Comparison of ENCODE assay signal across 1 cellular context in the genomic region with DNA sequence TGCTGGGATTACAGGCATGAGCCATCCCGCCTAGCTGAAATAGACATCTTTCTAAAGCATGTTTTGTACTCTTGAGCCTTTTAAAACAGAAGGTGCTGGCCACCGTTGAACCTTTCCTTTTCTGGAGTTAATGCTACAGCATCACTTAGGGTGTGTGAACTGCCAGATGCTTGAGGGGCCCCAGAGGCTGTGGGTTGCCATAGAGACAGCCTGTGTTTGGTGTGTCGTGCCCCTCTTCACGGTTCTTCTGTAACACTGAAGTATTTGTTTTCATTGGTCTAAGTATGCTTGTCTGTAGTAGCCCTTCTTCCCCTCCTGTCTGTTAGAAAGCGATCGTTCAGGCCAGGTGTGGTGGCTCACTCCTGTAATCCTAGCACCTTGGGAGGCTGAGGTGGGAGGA.
TF ChIP-seq lines count a peak whose summit lies in the region.

No MANE protein-coding gene starts in this region.

TF ChIP-seq in WTC11, 78 proteins besides CTCF, POLR2A, EP300 and RAD21 (continued from another document):
- TF ChIP-seq, protein P1, sequence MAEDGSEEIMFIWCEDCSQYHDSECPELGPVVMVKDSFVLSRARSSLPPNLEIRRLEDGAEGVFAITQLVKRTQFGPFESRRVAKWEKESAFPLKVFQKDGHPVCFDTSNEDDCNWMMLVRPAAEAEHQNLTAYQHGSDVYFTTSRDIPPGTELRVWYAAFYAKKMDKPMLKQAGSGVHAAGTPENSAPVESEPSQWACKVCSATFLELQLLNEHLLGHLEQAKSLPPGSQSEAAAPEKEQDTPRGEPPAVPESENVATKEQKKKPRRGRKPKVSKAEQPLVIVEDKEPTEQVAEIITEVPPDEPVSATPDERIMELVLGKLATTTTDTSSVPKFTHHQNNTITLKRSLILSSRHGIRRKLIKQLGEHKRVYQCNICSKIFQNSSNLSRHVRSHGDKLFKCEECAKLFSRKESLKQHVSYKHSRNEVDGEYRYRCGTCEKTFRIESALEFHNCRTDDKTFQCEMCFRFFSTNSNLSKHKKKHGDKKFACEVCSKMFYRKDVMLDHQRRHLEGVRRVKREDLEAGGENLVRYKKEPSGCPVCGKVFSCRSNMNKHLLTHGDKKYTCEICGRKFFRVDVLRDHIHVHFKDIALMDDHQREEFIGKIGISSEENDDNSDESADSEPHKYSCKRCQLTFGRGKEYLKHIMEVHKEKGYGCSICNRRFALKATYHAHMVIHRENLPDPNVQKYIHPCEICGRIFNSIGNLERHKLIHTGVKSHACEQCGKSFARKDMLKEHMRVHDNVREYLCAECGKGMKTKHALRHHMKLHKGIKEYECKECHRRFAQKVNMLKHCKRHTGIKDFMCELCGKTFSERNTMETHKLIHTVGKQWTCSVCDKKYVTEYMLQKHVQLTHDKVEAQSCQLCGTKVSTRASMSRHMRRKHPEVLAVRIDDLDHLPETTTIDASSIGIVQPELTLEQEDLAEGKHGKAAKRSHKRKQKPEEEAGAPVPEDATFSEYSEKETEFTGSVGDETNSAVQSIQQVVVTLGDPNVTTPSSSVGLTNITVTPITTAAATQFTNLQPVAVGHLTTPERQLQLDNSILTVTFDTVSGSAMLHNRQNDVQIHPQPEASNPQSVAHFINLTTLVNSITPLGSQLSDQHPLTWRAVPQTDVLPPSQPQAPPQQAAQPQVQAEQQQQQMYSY (CRISPR knock-in tag; IDR thresholded peaks at IDR 0.05): no peak
- TF ChIP-seq CBFB (CRISPR knock-in tag; IDR thresholded peaks at IDR 0.05; ENCODE audit: low read depth) (no peak), ELF4 (CRISPR knock-in tag; IDR thresholded peaks at IDR 0.05; ENCODE audit: low read depth) (no peak), EMX1 (CRISPR knock-in tag; IDR thresholded peaks at IDR 0.05) (no peak), NR2C2 (CRISPR knock-in tag; IDR thresholded peaks at IDR 0.05) (no peak), CREM (CRISPR knock-in tag; IDR thresholded peaks at IDR 0.05) (no peak), TEAD4 (CRISPR knock-in tag; IDR thresholded peaks at IDR 0.05) (no peak), JUN (CRISPR knock-in tag; IDR thresholded peaks at IDR 0.05) (no peak), ZNF423 (CRISPR knock-in tag; IDR thresholded peaks at IDR 0.05) (no peak), NFE2L1 (CRISPR knock-in tag; IDR thresholded peaks at IDR 0.05) (no peak), KAT7 (CRISPR knock-in tag; IDR thresholded peaks at IDR 0.05; ENCODE audit: borderline replicate concordance) (no peak)
- TF ChIP-seq, protein P2, sequence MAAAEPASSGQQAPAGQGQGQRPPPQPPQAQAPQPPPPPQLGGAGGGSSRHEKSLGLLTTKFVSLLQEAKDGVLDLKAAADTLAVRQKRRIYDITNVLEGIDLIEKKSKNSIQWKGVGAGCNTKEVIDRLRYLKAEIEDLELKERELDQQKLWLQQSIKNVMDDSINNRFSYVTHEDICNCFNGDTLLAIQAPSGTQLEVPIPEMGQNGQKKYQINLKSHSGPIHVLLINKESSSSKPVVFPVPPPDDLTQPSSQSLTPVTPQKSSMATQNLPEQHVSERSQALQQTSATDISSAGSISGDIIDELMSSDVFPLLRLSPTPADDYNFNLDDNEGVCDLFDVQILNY (CRISPR knock-in tag; IDR thresholded peaks at IDR 0.05): no peak
- TF ChIP-seq, protein P3, sequence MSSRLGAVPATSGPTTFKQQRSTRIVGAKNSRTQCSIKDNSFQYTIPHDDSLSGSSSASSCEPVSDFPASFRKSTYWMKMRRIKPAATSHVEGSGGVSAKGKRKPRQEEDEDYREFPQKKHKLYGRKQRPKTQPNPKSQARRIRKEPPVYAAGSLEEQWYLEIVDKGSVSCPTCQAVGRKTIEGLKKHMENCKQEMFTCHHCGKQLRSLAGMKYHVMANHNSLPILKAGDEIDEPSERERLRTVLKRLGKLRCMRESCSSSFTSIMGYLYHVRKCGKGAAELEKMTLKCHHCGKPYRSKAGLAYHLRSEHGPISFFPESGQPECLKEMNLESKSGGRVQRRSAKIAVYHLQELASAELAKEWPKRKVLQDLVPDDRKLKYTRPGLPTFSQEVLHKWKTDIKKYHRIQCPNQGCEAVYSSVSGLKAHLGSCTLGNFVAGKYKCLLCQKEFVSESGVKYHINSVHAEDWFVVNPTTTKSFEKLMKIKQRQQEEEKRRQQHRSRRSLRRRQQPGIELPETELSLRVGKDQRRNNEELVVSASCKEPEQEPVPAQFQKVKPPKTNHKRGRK (CRISPR knock-in tag; IDR thresholded peaks at IDR 0.05; ENCODE audit: borderline replicate concordance): no peak
- TF ChIP-seq, protein P4, sequence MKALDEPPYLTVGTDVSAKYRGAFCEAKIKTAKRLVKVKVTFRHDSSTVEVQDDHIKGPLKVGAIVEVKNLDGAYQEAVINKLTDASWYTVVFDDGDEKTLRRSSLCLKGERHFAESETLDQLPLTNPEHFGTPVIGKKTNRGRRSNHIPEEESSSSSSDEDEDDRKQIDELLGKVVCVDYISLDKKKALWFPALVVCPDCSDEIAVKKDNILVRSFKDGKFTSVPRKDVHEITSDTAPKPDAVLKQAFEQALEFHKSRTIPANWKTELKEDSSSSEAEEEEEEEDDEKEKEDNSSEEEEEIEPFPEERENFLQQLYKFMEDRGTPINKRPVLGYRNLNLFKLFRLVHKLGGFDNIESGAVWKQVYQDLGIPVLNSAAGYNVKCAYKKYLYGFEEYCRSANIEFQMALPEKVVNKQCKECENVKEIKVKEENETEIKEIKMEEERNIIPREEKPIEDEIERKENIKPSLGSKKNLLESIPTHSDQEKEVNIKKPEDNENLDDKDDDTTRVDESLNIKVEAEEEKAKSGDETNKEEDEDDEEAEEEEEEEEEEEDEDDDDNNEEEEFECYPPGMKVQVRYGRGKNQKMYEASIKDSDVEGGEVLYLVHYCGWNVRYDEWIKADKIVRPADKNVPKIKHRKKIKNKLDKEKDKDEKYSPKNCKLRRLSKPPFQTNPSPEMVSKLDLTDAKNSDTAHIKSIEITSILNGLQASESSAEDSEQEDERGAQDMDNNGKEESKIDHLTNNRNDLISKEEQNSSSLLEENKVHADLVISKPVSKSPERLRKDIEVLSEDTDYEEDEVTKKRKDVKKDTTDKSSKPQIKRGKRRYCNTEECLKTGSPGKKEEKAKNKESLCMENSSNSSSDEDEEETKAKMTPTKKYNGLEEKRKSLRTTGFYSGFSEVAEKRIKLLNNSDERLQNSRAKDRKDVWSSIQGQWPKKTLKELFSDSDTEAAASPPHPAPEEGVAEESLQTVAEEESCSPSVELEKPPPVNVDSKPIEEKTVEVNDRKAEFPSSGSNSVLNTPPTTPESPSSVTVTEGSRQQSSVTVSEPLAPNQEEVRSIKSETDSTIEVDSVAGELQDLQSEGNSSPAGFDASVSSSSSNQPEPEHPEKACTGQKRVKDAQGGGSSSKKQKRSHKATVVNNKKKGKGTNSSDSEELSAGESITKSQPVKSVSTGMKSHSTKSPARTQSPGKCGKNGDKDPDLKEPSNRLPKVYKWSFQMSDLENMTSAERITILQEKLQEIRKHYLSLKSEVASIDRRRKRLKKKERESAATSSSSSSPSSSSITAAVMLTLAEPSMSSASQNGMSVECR (CRISPR knock-in tag; IDR thresholded peaks at IDR 0.05; ENCODE audit: borderline replicate concordance): no peak
- TF ChIP-seq, protein P5, sequence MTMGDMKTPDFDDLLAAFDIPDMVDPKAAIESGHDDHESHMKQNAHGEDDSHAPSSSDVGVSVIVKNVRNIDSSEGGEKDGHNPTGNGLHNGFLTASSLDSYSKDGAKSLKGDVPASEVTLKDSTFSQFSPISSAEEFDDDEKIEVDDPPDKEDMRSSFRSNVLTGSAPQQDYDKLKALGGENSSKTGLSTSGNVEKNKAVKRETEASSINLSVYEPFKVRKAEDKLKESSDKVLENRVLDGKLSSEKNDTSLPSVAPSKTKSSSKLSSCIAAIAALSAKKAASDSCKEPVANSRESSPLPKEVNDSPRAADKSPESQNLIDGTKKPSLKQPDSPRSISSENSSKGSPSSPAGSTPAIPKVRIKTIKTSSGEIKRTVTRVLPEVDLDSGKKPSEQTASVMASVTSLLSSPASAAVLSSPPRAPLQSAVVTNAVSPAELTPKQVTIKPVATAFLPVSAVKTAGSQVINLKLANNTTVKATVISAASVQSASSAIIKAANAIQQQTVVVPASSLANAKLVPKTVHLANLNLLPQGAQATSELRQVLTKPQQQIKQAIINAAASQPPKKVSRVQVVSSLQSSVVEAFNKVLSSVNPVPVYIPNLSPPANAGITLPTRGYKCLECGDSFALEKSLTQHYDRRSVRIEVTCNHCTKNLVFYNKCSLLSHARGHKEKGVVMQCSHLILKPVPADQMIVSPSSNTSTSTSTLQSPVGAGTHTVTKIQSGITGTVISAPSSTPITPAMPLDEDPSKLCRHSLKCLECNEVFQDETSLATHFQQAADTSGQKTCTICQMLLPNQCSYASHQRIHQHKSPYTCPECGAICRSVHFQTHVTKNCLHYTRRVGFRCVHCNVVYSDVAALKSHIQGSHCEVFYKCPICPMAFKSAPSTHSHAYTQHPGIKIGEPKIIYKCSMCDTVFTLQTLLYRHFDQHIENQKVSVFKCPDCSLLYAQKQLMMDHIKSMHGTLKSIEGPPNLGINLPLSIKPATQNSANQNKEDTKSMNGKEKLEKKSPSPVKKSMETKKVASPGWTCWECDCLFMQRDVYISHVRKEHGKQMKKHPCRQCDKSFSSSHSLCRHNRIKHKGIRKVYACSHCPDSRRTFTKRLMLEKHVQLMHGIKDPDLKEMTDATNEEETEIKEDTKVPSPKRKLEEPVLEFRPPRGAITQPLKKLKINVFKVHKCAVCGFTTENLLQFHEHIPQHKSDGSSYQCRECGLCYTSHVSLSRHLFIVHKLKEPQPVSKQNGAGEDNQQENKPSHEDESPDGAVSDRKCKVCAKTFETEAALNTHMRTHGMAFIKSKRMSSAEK (CRISPR knock-in tag; IDR thresholded peaks at IDR 0.05; ENCODE audit: borderline replicate concordance): no peak
